In the genomic region with DNA sequence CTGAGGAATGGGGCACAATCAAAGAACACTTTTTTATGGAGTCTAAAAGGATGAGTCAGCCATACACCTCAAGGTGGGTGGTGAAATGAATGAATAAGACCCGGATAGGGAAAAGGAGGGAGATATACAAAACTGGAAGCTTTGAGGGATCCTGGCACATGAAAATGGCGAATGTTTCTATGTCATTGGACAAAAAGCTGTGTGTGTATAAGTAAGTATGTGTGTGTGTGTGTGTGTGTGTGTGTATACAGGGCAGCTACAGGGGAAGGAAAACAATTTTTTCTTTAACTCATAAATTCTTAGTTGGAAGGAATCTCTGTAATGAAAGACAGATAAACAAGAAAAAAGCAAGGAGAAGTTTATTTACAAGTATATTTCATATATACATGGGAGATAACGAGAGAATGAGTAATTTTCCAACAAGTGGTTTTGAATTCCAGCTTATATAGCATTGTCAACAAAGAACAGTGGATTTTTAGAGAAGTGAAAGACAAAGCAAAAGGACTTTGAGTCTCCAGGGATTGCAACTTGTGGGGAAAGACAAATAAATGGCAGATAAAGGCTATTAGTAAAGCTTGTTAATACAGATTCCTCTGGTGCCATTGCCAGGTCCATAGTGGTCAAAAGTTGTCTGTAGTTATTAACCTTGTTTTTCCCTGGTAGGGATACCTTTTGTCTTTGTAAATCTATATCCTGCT, we compare ENCODE assay signal across 1 cellular context.
TF ChIP-seq lines count a peak whose summit lies in the region.

No MANE protein-coding gene starts in this region.

TF ChIP-seq in HepG2, 621 proteins besides CTCF, POLR2A, EP300 and RAD21 (continued from another document):
- TF ChIP-seq ASH2L (IDR thresholded peaks at IDR 0.05; ENCODE audit: insufficient read length, low read depth, low read length) (peak; percentile 46), ZNF543 (CRISPR knock-in tag; IDR thresholded peaks at IDR 0.05) (no peak), SOX5 (CRISPR knock-in tag; IDR thresholded peaks at IDR 0.05; ENCODE audit: borderline replicate concordance) (peak; percentile 53), SCMH1 (CRISPR knock-in tag; IDR thresholded peaks at IDR 0.05; ENCODE audit: borderline replicate concordance) (no peak), NCOR1 (IDR thresholded peaks at IDR 0.05; ENCODE audit: borderline replicate concordance, low read length) (peak; percentile 33; the same call in 1 of the 2 replicates), FOXM1 (CRISPR knock-in tag; IDR thresholded peaks at IDR 0.05) (no peak), FOXA1 (IDR thresholded peaks at IDR 0.05) (0 out of 2 replicates have a peak, but pooled peaks have one; percentile 21), FOXA1 (CRISPR knock-in tag; IDR thresholded peaks at IDR 0.05) (peak; percentile 35; the same call in 1 of the 2 replicates), ARNTL (CRISPR knock-in tag; IDR thresholded peaks at IDR 0.05) (no peak), FOXA3 (CRISPR knock-in tag; IDR thresholded peaks at IDR 0.05) (peak; percentile 30), HNF4A (CRISPR knock-in tag; IDR thresholded peaks at IDR 0.05) (peak; percentile 22; the same call in 1 of the 2 replicates), SOX6 (IDR thresholded peaks at IDR 0.05) (no peak), SOX6 (CRISPR knock-in tag; IDR thresholded peaks at IDR 0.05) (peak; percentile 73), HNF4G (IDR thresholded peaks at IDR 0.05; ENCODE audit: borderline replicate concordance, low read depth, low read length) (peak; percentile 29; the same call in 1 of the 2 replicates), HNF4G (CRISPR knock-in tag; IDR thresholded peaks at IDR 0.05; ENCODE audit: borderline replicate concordance, low read depth) (no peak)
- TF ChIP-seq, protein P1, sequence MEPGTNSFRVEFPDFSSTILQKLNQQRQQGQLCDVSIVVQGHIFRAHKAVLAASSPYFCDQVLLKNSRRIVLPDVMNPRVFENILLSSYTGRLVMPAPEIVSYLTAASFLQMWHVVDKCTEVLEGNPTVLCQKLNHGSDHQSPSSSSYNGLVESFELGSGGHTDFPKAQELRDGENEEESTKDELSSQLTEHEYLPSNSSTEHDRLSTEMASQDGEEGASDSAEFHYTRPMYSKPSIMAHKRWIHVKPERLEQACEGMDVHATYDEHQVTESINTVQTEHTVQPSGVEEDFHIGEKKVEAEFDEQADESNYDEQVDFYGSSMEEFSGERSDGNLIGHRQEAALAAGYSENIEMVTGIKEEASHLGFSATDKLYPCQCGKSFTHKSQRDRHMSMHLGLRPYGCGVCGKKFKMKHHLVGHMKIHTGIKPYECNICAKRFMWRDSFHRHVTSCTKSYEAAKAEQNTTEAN (CRISPR knock-in tag; conservative IDR thresholded peaks at IDR 0.05): no peak
- TF ChIP-seq, protein P2, sequence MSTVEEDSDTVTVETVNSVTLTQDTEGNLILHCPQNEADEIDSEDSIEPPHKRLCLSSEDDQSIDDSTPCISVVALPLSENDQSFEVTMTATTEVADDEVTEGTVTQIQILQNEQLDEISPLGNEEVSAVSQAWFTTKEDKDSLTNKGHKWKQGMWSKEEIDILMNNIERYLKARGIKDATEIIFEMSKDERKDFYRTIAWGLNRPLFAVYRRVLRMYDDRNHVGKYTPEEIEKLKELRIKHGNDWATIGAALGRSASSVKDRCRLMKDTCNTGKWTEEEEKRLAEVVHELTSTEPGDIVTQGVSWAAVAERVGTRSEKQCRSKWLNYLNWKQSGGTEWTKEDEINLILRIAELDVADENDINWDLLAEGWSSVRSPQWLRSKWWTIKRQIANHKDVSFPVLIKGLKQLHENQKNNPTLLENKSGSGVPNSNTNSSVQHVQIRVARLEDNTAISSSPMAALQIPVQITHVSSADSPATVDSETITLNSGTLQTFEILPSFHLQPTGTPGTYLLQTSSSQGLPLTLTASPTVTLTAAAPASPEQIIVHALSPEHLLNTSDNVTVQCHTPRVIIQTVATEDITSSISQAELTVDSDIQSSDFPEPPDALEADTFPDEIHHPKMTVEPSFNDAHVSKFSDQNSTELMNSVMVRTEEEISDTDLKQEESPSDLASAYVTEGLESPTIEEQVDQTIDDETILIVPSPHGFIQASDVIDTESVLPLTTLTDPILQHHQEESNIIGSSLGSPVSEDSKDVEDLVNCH (CRISPR knock-in tag; IDR thresholded peaks at IDR 0.05): no peak
- TF ChIP-seq, protein P3, sequence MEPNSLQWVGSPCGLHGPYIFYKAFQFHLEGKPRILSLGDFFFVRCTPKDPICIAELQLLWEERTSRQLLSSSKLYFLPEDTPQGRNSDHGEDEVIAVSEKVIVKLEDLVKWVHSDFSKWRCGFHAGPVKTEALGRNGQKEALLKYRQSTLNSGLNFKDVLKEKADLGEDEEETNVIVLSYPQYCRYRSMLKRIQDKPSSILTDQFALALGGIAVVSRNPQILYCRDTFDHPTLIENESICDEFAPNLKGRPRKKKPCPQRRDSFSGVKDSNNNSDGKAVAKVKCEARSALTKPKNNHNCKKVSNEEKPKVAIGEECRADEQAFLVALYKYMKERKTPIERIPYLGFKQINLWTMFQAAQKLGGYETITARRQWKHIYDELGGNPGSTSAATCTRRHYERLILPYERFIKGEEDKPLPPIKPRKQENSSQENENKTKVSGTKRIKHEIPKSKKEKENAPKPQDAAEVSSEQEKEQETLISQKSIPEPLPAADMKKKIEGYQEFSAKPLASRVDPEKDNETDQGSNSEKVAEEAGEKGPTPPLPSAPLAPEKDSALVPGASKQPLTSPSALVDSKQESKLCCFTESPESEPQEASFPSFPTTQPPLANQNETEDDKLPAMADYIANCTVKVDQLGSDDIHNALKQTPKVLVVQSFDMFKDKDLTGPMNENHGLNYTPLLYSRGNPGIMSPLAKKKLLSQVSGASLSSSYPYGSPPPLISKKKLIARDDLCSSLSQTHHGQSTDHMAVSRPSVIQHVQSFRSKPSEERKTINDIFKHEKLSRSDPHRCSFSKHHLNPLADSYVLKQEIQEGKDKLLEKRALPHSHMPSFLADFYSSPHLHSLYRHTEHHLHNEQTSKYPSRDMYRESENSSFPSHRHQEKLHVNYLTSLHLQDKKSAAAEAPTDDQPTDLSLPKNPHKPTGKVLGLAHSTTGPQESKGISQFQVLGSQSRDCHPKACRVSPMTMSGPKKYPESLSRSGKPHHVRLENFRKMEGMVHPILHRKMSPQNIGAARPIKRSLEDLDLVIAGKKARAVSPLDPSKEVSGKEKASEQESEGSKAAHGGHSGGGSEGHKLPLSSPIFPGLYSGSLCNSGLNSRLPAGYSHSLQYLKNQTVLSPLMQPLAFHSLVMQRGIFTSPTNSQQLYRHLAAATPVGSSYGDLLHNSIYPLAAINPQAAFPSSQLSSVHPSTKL (CRISPR knock-in tag; IDR thresholded peaks at IDR 0.05): peak; percentile 46; the same call in 1 of the 2 replicates
- TF ChIP-seq, protein P4, sequence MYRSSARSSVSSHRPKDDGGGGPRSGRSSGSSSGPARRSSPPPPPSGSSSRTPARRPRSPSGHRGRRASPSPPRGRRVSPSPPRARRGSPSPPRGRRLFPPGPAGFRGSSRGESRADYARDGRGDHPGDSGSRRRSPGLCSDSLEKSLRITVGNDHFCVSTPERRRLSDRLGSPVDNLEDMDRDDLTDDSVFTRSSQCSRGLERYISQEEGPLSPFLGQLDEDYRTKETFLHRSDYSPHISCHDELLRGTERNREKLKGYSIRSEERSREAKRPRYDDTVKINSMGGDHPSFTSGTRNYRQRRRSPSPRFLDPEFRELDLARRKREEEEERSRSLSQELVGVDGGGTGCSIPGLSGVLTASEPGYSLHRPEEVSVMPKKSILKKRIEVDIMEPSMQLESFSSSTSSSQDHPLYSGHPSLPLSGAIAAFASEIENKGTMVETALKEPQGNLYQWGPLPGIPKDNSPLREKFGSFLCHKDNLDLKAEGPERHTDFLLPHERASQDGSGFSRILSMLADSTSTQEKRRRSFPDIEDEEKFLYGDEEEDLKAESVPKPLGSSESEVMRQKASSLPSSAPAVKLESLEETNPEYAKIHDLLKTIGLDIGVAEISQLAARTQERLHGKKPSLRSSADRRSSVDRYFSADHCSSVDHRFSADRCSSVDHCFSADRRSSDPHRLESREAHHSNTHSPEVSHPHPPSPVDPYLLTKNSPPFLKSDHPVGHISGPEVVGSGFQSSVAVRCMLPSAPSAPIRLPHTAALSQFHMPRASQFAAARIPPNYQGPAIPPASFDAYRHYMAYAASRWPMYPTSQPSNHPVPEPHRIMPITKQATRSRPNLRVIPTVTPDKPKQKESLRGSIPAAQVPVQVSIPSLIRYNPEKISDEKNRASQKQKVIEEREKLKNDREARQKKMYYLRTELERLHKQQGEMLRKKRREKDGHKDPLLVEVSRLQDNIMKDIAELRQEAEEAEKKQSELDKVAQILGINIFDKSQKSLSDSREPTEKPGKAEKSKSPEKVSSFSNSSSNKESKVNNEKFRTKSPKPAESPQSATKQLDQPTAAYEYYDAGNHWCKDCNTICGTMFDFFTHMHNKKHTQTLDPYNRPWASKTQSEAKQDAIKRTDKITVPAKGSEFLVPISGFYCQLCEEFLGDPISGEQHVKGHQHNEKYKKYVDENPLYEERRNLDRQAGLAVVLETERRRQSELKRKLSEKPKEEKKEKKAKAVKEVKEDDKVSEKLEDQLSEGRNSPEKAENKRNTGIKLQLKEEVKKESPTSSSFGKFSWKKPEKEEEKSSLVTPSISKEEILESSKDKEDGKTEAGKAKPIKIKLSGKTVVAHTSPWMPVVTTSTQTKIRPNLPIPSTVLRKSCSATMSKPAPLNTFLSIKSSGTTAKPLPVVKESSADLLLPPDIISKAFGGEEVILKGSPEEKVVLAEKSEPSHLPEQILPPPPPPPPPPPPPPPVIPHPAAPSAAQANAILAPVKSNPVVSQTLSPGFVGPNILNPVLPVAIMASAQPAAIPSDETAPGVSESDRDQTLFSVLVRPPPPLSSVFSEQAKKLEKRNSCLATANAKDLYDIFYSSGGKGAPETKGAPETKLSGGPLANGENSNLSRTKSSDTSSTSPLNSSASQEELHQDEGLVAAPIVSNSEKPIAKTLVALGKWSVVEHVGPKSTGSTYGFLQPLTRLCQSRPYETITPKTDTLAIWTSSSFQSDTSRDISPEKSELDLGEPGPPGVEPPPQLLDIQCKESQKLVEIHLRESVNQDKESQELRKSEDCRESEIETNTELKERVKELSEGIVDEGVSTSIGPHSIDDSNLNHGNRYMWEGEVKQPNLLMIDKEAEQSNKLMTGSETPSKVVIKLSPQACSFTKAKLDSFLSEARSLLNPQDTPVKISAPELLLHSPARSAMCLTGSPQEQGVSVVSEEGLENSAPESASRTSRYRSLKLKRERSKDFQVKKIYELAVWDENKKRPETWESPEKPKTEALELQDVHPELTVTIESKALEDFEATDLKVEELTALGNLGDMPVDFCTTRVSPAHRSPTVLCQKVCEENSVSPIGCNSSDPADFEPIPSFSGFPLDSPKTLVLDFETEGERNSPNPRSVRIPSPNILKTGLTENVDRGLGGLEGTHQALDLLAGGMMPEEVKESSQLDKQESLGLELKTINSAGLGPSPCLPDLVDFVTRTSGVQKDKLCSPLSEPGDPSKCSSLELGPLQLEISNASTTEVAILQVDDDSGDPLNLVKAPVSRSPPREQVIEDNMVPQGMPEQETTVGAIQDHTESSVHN (CRISPR knock-in tag; IDR thresholded peaks at IDR 0.05): no peak
- TF ChIP-seq, protein P5, sequence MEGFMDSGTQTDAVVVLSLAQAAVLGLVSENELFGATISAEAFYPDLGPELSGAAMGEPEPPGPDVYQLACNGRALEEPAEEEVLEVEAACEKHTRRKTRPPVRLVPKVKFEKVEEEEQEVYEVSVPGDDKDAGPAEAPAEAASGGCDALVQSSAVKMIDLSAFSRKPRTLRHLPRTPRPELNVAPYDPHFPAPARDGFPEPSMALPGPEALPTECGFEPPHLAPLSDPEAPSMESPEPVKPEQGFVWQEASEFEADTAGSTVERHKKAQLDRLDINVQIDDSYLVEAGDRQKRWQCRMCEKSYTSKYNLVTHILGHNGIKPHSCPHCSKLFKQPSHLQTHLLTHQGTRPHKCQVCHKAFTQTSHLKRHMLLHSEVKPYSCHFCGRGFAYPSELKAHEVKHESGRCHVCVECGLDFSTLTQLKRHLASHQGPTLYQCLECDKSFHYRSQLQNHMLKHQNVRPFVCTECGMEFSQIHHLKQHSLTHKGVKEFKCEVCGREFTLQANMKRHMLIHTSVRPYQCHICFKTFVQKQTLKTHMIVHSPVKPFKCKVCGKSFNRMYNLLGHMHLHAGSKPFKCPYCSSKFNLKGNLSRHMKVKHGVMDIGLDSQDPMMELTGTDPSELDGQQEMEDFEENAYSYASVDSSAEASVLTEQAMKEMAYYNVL (CRISPR knock-in tag; IDR thresholded peaks at IDR 0.05; ENCODE audit: borderline replicate concordance): 0 out of 2 replicates have a peak, but pooled peaks have one; percentile 40
- TF ChIP-seq, protein P6, sequence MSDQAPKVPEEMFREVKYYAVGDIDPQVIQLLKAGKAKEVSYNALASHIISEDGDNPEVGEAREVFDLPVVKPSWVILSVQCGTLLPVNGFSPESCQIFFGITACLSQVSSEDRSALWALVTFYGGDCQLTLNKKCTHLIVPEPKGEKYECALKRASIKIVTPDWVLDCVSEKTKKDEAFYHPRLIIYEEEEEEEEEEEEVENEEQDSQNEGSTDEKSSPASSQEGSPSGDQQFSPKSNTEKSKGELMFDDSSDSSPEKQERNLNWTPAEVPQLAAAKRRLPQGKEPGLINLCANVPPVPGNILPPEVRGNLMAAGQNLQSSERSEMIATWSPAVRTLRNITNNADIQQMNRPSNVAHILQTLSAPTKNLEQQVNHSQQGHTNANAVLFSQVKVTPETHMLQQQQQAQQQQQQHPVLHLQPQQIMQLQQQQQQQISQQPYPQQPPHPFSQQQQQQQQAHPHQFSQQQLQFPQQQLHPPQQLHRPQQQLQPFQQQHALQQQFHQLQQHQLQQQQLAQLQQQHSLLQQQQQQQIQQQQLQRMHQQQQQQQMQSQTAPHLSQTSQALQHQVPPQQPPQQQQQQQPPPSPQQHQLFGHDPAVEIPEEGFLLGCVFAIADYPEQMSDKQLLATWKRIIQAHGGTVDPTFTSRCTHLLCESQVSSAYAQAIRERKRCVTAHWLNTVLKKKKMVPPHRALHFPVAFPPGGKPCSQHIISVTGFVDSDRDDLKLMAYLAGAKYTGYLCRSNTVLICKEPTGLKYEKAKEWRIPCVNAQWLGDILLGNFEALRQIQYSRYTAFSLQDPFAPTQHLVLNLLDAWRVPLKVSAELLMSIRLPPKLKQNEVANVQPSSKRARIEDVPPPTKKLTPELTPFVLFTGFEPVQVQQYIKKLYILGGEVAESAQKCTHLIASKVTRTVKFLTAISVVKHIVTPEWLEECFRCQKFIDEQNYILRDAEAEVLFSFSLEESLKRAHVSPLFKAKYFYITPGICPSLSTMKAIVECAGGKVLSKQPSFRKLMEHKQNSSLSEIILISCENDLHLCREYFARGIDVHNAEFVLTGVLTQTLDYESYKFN (CRISPR knock-in tag; conservative IDR thresholded peaks at IDR 0.05): peak; percentile 46
